In genomic region chr10:103394180-103394579, GRCh38 we compare ENCODE assay signal across 12 cellular contexts. TPM values are rescaled to one million over a fixed set of nuclear protein-coding genes. Genes with fewer than 3 reads are reported as not detected.
DNase-seq lines count a peak whose midpoint lies in the region; ATAC-seq and TF ChIP-seq lines count a peak whose summit lies in the region.
"Had no signal": no experiment of that assay in that cellular context is flagged by ENCODE, and none has a peak within 500 bp of the region (broad histone marks: within the 10 kb centered on the region; RNA-seq: fewer than 3 reads in every experiment).

No MANE protein-coding gene starts in this region.

- H2BK12ac ChIP-seq in H9 (ENCODE audit: insufficient read length, low read depth, low read length), result no peak overlapping the region

- peaks cover 9% of the 10 kb centered on the region for H3K23me2 ChIP-seq in H9 (ENCODE audit: insufficient read length, low read depth, low read length, poor library complexity, severe bottlenecking)

- no peaks in the 10 kb centered on the region; a peak in 1 of 5 replicates for H3K9me3 Mint-ChIP-seq in H9
- no peaks in the 10 kb centered on the region for H3K9me3 Mint-ChIP-seq in activated naive CD8-positive, alpha-beta T cell (ENCODE audit: low read depth)
- H3K9me3 Mint-ChIP-seq in naive thymus-derived CD4-positive, alpha-beta T cell, result no peaks in the 10 kb centered on the region
- H3K9me3 Mint-ChIP-seq: activated CD4-positive, alpha-beta memory T cell treated with anti-CD3 and anti-CD28 coated beads for 36 hours had no signal

- no peak overlapping the region for H3K14ac ChIP-seq in H9 (ENCODE audit: insufficient read depth, low read length)

- no peak overlapping the region for H4K5ac ChIP-seq in H9 (ENCODE audit: insufficient read length, low read depth, low read length)

- H2AFZ ChIP-seq in H9 (ENCODE audit: low read length), result no peak overlapping the region

- no peak overlapping the region for H3K4ac ChIP-seq in H9 (ENCODE audit: low read depth, low read length)

- no peak overlapping the region for H2BK120ac ChIP-seq in H9 (ENCODE audit: low read depth, low read length, poor library complexity, severe bottlenecking)

- WGBS in H9 (ENCODE audit: extremely low coverage, insufficient read length, low lambda C conversion rate), result no CpG with 5 or more reads among the region's 14 CpGs

- H3K4me3 ChIP-seq in BLaER1 treated with 17β-estradiol and CSF1 and Interleukin-3, amounts not matched to agents 10 nM and 100 nM, result no peak overlapping the region
- H3K4me3 ChIP-seq in naive thymus-derived CD4-positive, alpha-beta T cell (ENCODE audit: low read length), result no peak overlapping the region

- H3K36me3 Mint-ChIP-seq in H9 (ENCODE audit: insufficient read depth in 1 of 3, low read depth in 3 of 3), result peaks cover 19 to 80% (median 62%) of the 10 kb centered on the region in 3 experiments
- peaks cover 8% of the 10 kb centered on the region for H3K36me3 Mint-ChIP-seq in activated naive CD8-positive, alpha-beta T cell
- H3K36me3 Mint-ChIP-seq in naive thymus-derived CD4-positive, alpha-beta T cell, result peaks cover 0 to 14% (median 5%) of the 10 kb centered on the region in 5 donors

- peaks cover 55 to 79% (median 62%) of the 10 kb centered on the region in 11 experiments for H3K36me3 ChIP-seq in BLaER1 treated with 17β-estradiol and CSF1 and Interleukin-3, amounts not matched to agents 10 nM and 100 nM
- H3K36me3 ChIP-seq in naive thymus-derived CD4-positive, alpha-beta T cell (ENCODE audit: control insufficient read depth in 2 of 3, insufficient read depth in 3 of 3, low read length in 3 of 3), result peaks cover 4 to 44% (median 8%) of the 10 kb centered on the region in 3 experiments

- no peak for TF ChIP-seq CTCF in H9 (conservative IDR thresholded peaks at IDR 0.05)

- no peak for DNase-seq in H9
- DNase-seq in naive thymus-derived CD4-positive, alpha-beta T cell, result no peak
- no peak for DNase-seq in DMS153 treated with DMSO at 0.1 percent for 48 hours (lab: John Stamatoyannopoulos, UW; ENCODE audit: unreplicated experiment)
- DNase-seq: activated CD4-positive, alpha-beta memory T cell treated with anti-CD3 and anti-CD28 coated beads for 36 hours; Calu3; esophagus squamous epithelium; KBM-7 had no signal

- H3K79me1 ChIP-seq in H9 (ENCODE audit: insufficient read depth, low read depth, low read length, poor library complexity, severe bottlenecking), result peaks cover 8% of the 10 kb centered on the region

- H3K27me3 Mint-ChIP-seq in H9 (ENCODE audit: low read depth), result no peaks in the 10 kb centered on the region
- no peaks in the 10 kb centered on the region for H3K27me3 Mint-ChIP-seq in activated naive CD8-positive, alpha-beta T cell
- no peaks in the 10 kb centered on the region for H3K27me3 Mint-ChIP-seq in naive thymus-derived CD4-positive, alpha-beta T cell
- H3K27me3 Mint-ChIP-seq: activated CD4-positive, alpha-beta memory T cell treated with anti-CD3 and anti-CD28 coated beads for 36 hours had no signal

- no peak overlapping the region for H4K91ac ChIP-seq in H9 (ENCODE audit: insufficient read length, low read depth, low read length)

- peaks cover 23% of the 10 kb centered on the region; the same call in 1 of the 2 replicates for H3K79me2 ChIP-seq in H9 (ENCODE audit: insufficient read depth, low read length)

- intact Hi-C loops in naive thymus-derived CD4-positive, alpha-beta T cell (cut with micrococcal nuclease), result loop anchor here in 1 of 2 donors (10.0 kb wide), 1 partner anchor 871 kb away; the partner anchor contains the start of gene GSTO2

- no peak overlapping the region for H3T11ph ChIP-seq in H9 (ENCODE audit: low read length)

- H3K27ac Mint-ChIP-seq in H9, result no peak overlapping the region
- H3K27ac Mint-ChIP-seq in activated naive CD8-positive, alpha-beta T cell, result peak overlapping the region; percentile 79
- H3K27ac Mint-ChIP-seq in naive thymus-derived CD4-positive, alpha-beta T cell, result peak overlapping the region in 5 of 9 donors; percentile 16 to 80 (median 62)

- no peak overlapping the region for H2AK5ac ChIP-seq in H9 (ENCODE audit: insufficient read length, low read length)

- no peaks in the 10 kb centered on the region for H3K27me3 ChIP-seq in BLaER1 treated with 17β-estradiol and CSF1 and Interleukin-3, amounts not matched to agents 10 nM and 100 nM
- no peaks in the 10 kb centered on the region for H3K27me3 ChIP-seq in H9 (ENCODE audit: insufficient read depth, low read length)
- H3K27me3 ChIP-seq in naive thymus-derived CD4-positive, alpha-beta T cell (ENCODE audit: control insufficient read depth in 2 of 2, insufficient read depth in 2 of 2, low read length in 2 of 2), result no peaks in the 10 kb centered on the region
- H3K27me3 ChIP-seq: esophagus squamous epithelium had no signal

- H3K23ac ChIP-seq in H9 (ENCODE audit: insufficient read length, low read depth, low read length), result no peak overlapping the region

- H3K27ac ChIP-seq in BLaER1 treated with 17β-estradiol and CSF1 and Interleukin-3, amounts not matched to agents 10 nM and 100 nM, result no peak overlapping the region
- no peak overlapping the region for H3K27ac ChIP-seq in H9 (ENCODE audit: insufficient read length, low read depth, low read length)
- no peak overlapping the region for H3K27ac ChIP-seq in naive thymus-derived CD4-positive, alpha-beta T cell (ENCODE audit: low read depth, low read length)
- H3K27ac ChIP-seq: esophagus squamous epithelium had no signal

- no peak overlapping the region for H2BK15ac ChIP-seq in H9 (ENCODE audit: low read depth, low read length)

- no peak overlapping the region for H3K18ac ChIP-seq in H9 (ENCODE audit: insufficient read length, low read depth, low read length)

- peak overlapping the region; percentile 42 to 55; a peak in 3 of 5 replicates for H3K4me3 Mint-ChIP-seq in H9
- peak overlapping the region; percentile 80 for H3K4me3 Mint-ChIP-seq in activated naive CD8-positive, alpha-beta T cell
- peak overlapping the region in 9 of 10 donors; percentile 63 to 99 (median 75) for H3K4me3 Mint-ChIP-seq in naive thymus-derived CD4-positive, alpha-beta T cell

- H4K8ac ChIP-seq in H9 (replicated peaks; ENCODE audit: insufficient read length, low read depth, low read length), result no peak overlapping the region

- H3K4me2 ChIP-seq in BLaER1 treated with 17β-estradiol and CSF1 and Interleukin-3, amounts not matched to agents 10 nM and 100 nM, result peak overlapping the region; percentile 28 to 98 (median 90); a peak in 18 of 22 replicates
- no peak overlapping the region for H3K4me2 ChIP-seq in H9 (ENCODE audit: insufficient read depth, insufficient read length, low read length)

- POLR2A ChIA-PET in naive thymus-derived CD4-positive, alpha-beta T cell (lab: Charles Lee), result interaction anchor here (3.5 kb wide), 1 partner anchor 26 kb away, joined by 24 read pairs; the partner anchor contains the start of gene TAF5

- H3K9ac ChIP-seq in BLaER1 treated with 17β-estradiol and CSF1 and Interleukin-3, amounts not matched to agents 10 nM and 100 nM, result no peak overlapping the region; a peak in 1 of 22 replicates
- no peak overlapping the region for H3K9ac ChIP-seq in H9 (ENCODE audit: extremely low read depth, insufficient read length, low read length)

- H3K9me3 ChIP-seq in BLaER1 treated with 17β-estradiol and CSF1 and Interleukin-3, amounts not matched to agents 10 nM and 100 nM (replicated peaks in 1 of 11), result no peaks in the 10 kb centered on the region
- H3K9me3 ChIP-seq in H9 (ENCODE audit: control insufficient read depth, low read depth, low read length), result no peaks in the 10 kb centered on the region
- no peaks in the 10 kb centered on the region for H3K9me3 ChIP-seq in naive thymus-derived CD4-positive, alpha-beta T cell (ENCODE audit: control insufficient read depth in 2 of 3, low read length in 3 of 3)
- H3K9me3 ChIP-seq: esophagus squamous epithelium had no signal

- peaks cover 36 to 51% (median 43%) of the 10 kb centered on the region in 10 experiments for H3K4me1 ChIP-seq in BLaER1 treated with 17β-estradiol and CSF1 and Interleukin-3, amounts not matched to agents 10 nM and 100 nM
- H3K4me1 ChIP-seq in H9 (ENCODE audit: insufficient read depth, low read length), result no peaks in the 10 kb centered on the region; the same call in 1 of the 2 replicates
- peaks cover 25 to 33% of the 10 kb centered on the region in 2 donors for H3K4me1 ChIP-seq in naive thymus-derived CD4-positive, alpha-beta T cell (ENCODE audit: control insufficient read depth in 2 of 2, insufficient read depth in 2 of 2, low read length in 2 of 2)

- peaks cover 15 to 22% of the 10 kb centered on the region in 2 experiments for H3K4me1 Mint-ChIP-seq in H9
- H3K4me1 Mint-ChIP-seq in activated naive CD8-positive, alpha-beta T cell (ENCODE audit: low read depth), result peaks cover 49% of the 10 kb centered on the region
- H3K4me1 Mint-ChIP-seq in naive thymus-derived CD4-positive, alpha-beta T cell, result peaks cover 38 to 64% (median 55%) of the 10 kb centered on the region in 7 donors

- no peak overlapping the region for H2BK20ac ChIP-seq in H9 (ENCODE audit: low read depth, low read length, poor library complexity, severe bottlenecking)

- CTCF ChIA-PET in naive thymus-derived CD4-positive, alpha-beta T cell (lab: Charles Lee), result interaction anchor here (0.9 kb wide), 1 partner anchor 1555 kb away, joined by 3 read pairs; no protein-coding TSS in a partner anchor

- no peak for ATAC-seq in naive thymus-derived CD4-positive, alpha-beta T cell
- ATAC-seq in HG02840 (IDR thresholded peaks at IDR 0.05; ENCODE audit: low FRiP score, unreplicated experiment) (no peak), GM18867 (IDR thresholded peaks at IDR 0.05; ENCODE audit: unreplicated experiment) (no peak), GM19397 (IDR thresholded peaks at IDR 0.05; ENCODE audit: unreplicated experiment) (no peak)

- no peak overlapping the region for H2BK5ac ChIP-seq in H9 (ENCODE audit: insufficient read length, low read length)

- no peak overlapping the region for H3K56ac ChIP-seq in H9 (ENCODE audit: insufficient read length, low read depth, low read length)

- peaks cover 5 to 51% (median 33%) of the 10 kb centered on the region in 11 experiments; a peak in 17 of 22 replicates for H4K20me1 ChIP-seq in BLaER1 treated with 17β-estradiol and CSF1 and Interleukin-3, amounts not matched to agents 10 nM and 100 nM
- no peaks in the 10 kb centered on the region for H4K20me1 ChIP-seq in H9 (ENCODE audit: control insufficient read depth, insufficient read depth, insufficient read length)

RNA-seq across cellular contexts. Expression of gene ATP5MK, which starts 2.1 kb away (rescaled TPM):
- 335 and 338 TPM in 2 replicates for total RNA-seq in H9 (2021)
- 100 to 1,000 TPM; 106 to 334 (median 120) TPM for total RNA-seq in naive thymus-derived CD4-positive, alpha-beta T cell
- polyA plus RNA-seq in naive thymus-derived CD4-positive, alpha-beta T cell, result 100 to 1,000 TPM; 339 to 525 TPM

RNA-seq across cellular contexts. Expression of gene PDCD11, which starts 2.2 kb away (rescaled TPM):
- 86.3 and 99.5 TPM in 2 replicates for total RNA-seq in H9 (2021)
- 10 to 100 TPM; 28.8 to 56.3 (median 38.8) TPM for total RNA-seq in naive thymus-derived CD4-positive, alpha-beta T cell
- 10 to 100 TPM in 1 of 2 donors, 1 to 10 TPM in 1; 7.5 to 15.9 TPM for polyA plus RNA-seq in naive thymus-derived CD4-positive, alpha-beta T cell

RNA-seq across cellular contexts. Expression of gene TAF5, which starts 26.4 kb away (rescaled TPM):
- total RNA-seq in H9 (2021), result 8.3 and 8.5 TPM in 2 replicates
- total RNA-seq in naive thymus-derived CD4-positive, alpha-beta T cell, result 1 to 10 TPM; 4.7 to 8.9 (median 7.1) TPM
- 1 to 10 TPM; 2.4 to 4.4 TPM for polyA plus RNA-seq in naive thymus-derived CD4-positive, alpha-beta T cell

RNA-seq across cellular contexts. Expression of gene PCGF6, which starts 43.2 kb away (rescaled TPM):
- total RNA-seq in H9 (2021), result 23.5 and 24.4 TPM in 2 replicates
- total RNA-seq in naive thymus-derived CD4-positive, alpha-beta T cell, result 10 to 100 TPM in 1 of 5 experiments, 1 to 10 TPM in 4; 4.3 to 12.0 (median 6.6) TPM
- 1 to 10 TPM; 6.8 to 7.9 TPM for polyA plus RNA-seq in naive thymus-derived CD4-positive, alpha-beta T cell

RNA-seq across cellular contexts. Expression of gene CALHM2, which starts 58.0 kb away (rescaled TPM):
- not detected in 2 replicates for total RNA-seq in H9 (2021)
- total RNA-seq in naive thymus-derived CD4-positive, alpha-beta T cell, result 10 to 100 TPM in 4 of 5 experiments, 1 to 10 TPM in 1; 3.4 to 67.2 (median 19.3) TPM
- 1 to 10 TPM; 2.0 to 6.4 TPM for polyA plus RNA-seq in naive thymus-derived CD4-positive, alpha-beta T cell

Comparison
In these comparisons a context has a peak if more than half of its experiments do, and no peak if none do; other contexts are left out.
1. H3K27ac Mint-ChIP-seq: peak in activated naive CD8-positive, alpha-beta T cell (single experiment) and naive thymus-derived CD4-positive, alpha-beta T cell (5 of 9); none in H9 (0 of 3).
2. Peak in every context shown above with its lines, with median percentiles within 50 percentile points of each other: H3K4me3 Mint-ChIP-seq.